Comparison of ENCODE assay signal across 1 cellular context in the genomic region with DNA sequence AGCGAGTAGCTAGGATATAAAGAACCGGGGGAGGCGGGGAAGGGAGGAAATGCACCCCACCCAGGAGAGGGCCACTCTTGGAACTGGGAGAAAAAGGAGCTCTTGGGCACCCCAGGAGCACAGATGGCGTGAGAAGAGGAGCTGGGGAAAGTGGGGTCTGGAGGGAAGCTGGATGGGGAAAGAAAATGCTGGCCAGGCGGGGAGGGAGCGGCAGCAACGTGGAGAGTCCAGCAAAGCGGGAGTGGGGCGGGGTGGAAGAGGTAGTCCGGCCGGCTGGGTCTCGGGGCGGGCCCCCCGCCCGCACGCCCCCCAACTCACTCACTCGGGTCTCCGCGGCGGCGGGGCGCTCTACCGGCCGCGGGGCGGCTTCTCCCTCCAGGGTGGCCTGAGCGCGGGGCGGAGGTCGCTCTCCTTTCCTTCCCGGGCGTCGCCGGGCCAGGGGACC.
TF ChIP-seq lines count a peak whose summit lies in the region.

No MANE protein-coding gene starts in this region.

TF ChIP-seq in HCT116, 20 proteins besides CTCF, POLR2A, EP300 and RAD21 (continued from another document):
- TF ChIP-seq, protein P1, sequence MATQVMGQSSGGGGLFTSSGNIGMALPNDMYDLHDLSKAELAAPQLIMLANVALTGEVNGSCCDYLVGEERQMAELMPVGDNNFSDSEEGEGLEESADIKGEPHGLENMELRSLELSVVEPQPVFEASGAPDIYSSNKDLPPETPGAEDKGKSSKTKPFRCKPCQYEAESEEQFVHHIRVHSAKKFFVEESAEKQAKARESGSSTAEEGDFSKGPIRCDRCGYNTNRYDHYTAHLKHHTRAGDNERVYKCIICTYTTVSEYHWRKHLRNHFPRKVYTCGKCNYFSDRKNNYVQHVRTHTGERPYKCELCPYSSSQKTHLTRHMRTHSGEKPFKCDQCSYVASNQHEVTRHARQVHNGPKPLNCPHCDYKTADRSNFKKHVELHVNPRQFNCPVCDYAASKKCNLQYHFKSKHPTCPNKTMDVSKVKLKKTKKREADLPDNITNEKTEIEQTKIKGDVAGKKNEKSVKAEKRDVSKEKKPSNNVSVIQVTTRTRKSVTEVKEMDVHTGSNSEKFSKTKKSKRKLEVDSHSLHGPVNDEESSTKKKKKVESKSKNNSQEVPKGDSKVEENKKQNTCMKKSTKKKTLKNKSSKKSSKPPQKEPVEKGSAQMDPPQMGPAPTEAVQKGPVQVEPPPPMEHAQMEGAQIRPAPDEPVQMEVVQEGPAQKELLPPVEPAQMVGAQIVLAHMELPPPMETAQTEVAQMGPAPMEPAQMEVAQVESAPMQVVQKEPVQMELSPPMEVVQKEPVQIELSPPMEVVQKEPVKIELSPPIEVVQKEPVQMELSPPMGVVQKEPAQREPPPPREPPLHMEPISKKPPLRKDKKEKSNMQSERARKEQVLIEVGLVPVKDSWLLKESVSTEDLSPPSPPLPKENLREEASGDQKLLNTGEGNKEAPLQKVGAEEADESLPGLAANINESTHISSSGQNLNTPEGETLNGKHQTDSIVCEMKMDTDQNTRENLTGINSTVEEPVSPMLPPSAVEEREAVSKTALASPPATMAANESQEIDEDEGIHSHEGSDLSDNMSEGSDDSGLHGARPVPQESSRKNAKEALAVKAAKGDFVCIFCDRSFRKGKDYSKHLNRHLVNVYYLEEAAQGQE (IDR thresholded peaks at IDR 0.05; ENCODE audit: low read depth) = no peak
- TF ChIP-seq SIN3A (IDR thresholded peaks at IDR 0.05; ENCODE audit: low read depth) (no peak), EGR1 (IDR thresholded peaks at IDR 0.05; ENCODE audit: low read depth) (no peak), ELF1 (IDR thresholded peaks at IDR 0.05; ENCODE audit: borderline replicate concordance, low read depth) (no peak)
